Comparison of ENCODE assay signal across 8 cellular contexts in the genomic region with DNA sequence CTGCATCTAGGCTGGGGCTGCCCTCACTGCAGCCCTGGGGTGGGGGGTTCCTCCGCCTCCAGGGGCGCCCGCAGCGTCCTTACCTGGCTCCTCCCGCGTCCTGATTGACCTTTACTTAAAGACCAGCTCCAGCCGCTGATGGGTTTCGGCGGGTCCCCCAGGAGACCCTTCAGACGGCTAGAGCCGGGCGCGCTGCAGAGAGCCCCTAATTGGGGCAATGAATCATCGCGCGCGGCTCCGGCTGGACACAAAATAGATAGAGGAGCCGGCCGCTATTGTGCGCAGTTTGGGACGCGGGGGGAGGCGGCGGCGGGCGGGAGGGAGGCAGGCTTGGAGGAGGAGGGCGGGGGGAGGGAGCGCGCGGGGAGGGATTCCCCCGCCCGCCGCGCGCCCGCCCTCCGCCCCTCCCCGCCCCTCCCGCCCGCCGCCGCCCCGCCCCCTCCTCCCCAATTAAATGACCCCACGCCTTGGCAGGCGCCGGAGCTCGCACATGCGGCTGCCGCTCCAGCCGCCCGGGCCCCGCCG.
DNase-seq lines count a peak whose midpoint lies in the region; ATAC-seq and TF ChIP-seq lines count a peak whose summit lies in the region.

No MANE protein-coding gene starts in this region.

- no peaks in the 10 kb centered on the region for H3K9me3 ChIP-seq in HUES6 (ENCODE audit: control insufficient read depth, insufficient read depth, low read depth, low read length)

- no peak overlapping the region for H3K27ac ChIP-seq in HUES6 (ENCODE audit: low read depth, low read length)

- TF ChIP-seq CTCF in choroid plexus epithelial cell (conservative IDR thresholded peaks at IDR 0.05; ENCODE audit: low read depth, low read length): no peak

- no peak overlapping the region for H3K9ac ChIP-seq in HUES6 (ENCODE audit: low read length)

- H3K4me3 ChIP-seq in HUES6 (ENCODE audit: low read depth, low read length) (peak overlapping the region; percentile 57), choroid plexus epithelial cell (ENCODE audit: low read depth, low read length) (peak overlapping the region; percentile 45)

- no peaks in the 10 kb centered on the region for H3K36me3 ChIP-seq in HUES6 (ENCODE audit: control insufficient read depth, insufficient read depth, low read length)

- peaks cover 52% of the 10 kb centered on the region for H3K4me1 ChIP-seq in HUES6 (ENCODE audit: control insufficient read depth, insufficient read depth, low read length)

- DNase-seq in COLO668 (lab: John Stamatoyannopoulos, UW; ENCODE audit: unreplicated experiment) (peak; percentile 66), choroid plexus epithelial cell (ENCODE audit: low read depth) (peak; percentile 42), midbrain (lab: John Stamatoyannopoulos, UW) (peak; percentile 31)
- no peak for DNase-seq in stimulated activated CD4-positive, alpha-beta T cell treated with anti-CD3 and anti-CD28 coated beads, Interleukin-2, amount 100 ng/mL, for 48 hours

- peaks cover 17% of the 10 kb centered on the region for H3K27me3 ChIP-seq in HUES6 (ENCODE audit: control insufficient read depth, insufficient read depth, low read length)

- ATAC-seq in HG02852 (IDR thresholded peaks at IDR 0.05; ENCODE audit: unreplicated experiment): no peak
- no peak for ATAC-seq in HG03175 (IDR thresholded peaks at IDR 0.05; ENCODE audit: unreplicated experiment)
- no peak for ATAC-seq in GM21528 (IDR thresholded peaks at IDR 0.05; ENCODE audit: low FRiP score, unreplicated experiment)

Comparison
In these comparisons a context has a peak if more than half of its experiments do, and no peak if none do; other contexts are left out.
1. DNase-seq: peak in COLO668 (single experiment), choroid plexus epithelial cell (single experiment) and midbrain (single experiment); none in stimulated activated CD4-positive, alpha-beta T cell treated with anti-CD3 and anti-CD28 coated beads, Interleukin-2, amount 100 ng/mL, for 48 hours (0 of 2).